ENCODE assay signal across 14 cellular contexts in the genomic region with DNA sequence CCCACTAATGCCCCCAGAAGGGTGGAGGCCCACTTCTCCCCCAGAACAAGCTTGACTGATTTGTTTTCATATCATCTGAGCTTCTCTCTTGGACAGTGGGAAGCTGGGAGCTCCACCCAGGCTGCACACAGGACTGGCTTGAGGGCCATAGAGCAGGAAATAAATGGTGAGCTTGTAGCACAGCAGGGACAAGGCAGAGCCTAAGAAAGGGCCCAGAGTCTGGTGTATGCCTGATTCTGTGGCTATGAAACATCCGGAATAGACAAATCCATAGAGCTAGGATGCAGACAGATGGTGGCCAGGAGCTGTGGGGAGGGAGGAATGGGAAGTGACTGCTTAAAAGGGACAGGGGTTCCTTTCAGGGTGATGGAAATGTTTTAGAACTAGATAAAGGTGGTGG.
A peak's percentile ranks its signal among the peaks of the same experiment; 100 is the strongest.
DNase-seq lines count a peak whose midpoint lies in the region; ATAC-seq and TF ChIP-seq lines count a peak whose summit lies in the region.
"Had no signal": no experiment of that assay in that cellular context is flagged by ENCODE, and none has a peak within 500 bp of the region (broad histone marks: within the 10 kb centered on the region; RNA-seq: fewer than 3 reads in every experiment).

No MANE protein-coding gene starts in this region.

- no peaks in the 10 kb centered on the region for H3K27me3 ChIP-seq in Peyer's patch
- no peaks in the 10 kb centered on the region for H3K27me3 ChIP-seq in right atrium auricular region
- no peaks in the 10 kb centered on the region for H3K27me3 ChIP-seq in transverse colon
- no peaks in the 10 kb centered on the region for H3K27me3 ChIP-seq in CD8-positive, alpha-beta memory T cell (ENCODE audit: insufficient read depth, low read length, poor library complexity, severe bottlenecking)

- DNase-seq in NCI-H748 (lab: John Stamatoyannopoulos, UW; ENCODE audit: unreplicated experiment) (peak; percentile 21), NCI-H748 treated with DMSO at 0.1 percent for 48 hours (lab: John Stamatoyannopoulos, UW) (no peak), Peyer's patch (no peak), right atrium auricular region (ENCODE audit: low spot score) (no peak), transverse colon (no peak)
- no peak for DNase-seq in activated naive CD4-positive, alpha-beta T cell treated with anti-CD3 and anti-CD28 coated beads for 36 hours
- DNase-seq in CD8-positive, alpha-beta memory T cell, result no peak
- DNase-seq: activated CD8-positive, alpha-beta memory T cell treated with anti-CD3 and anti-CD28 coated beads, Interleukin-2, amount 10 ng/mL, durations not matched to agents 7 days and 5 days; foreskin melanocyte; NCI-H526 treated with DMSO at 0.1 percent for 48 hours; nephron progenitor cell had no signal

- 67% methylated on average over 1 of the region's 1 CpG; no CpG with 5 or more reads in 1 of the 2 donors for WGBS in transverse colon (ENCODE audit: low coverage in 1 of 2), 2 donors

- ATAC-seq in HG02678 (IDR thresholded peaks at IDR 0.05; ENCODE audit: unreplicated experiment), result no peak
- ATAC-seq: activated CD8-positive, alpha-beta memory T cell treated with anti-CD3 and anti-CD28 coated beads, Interleukin-2, amount 10 ng/mL, durations not matched to agents 7 days and 5 days; activated naive CD4-positive, alpha-beta T cell treated with anti-CD3 and anti-CD28 coated beads, Interleukin-2, amount 50 U/mL, for 72 hours; GM12878 had no signal

- CTCF ChIA-PET in activated naive CD4-positive, alpha-beta T cell treated with anti-CD3 and anti-CD28 coated beads for 36 hours (lab: Charles Lee), result interaction anchor here (0.9 to 2.8 kb wide), 4 partner anchors 10 to 14 kb away, joined by 3 to 5 read pairs (median 3); no protein-coding TSS in a partner anchor
- CTCF ChIA-PET in CD8-positive, alpha-beta memory T cell (lab: Charles Lee), result interaction anchor here (1.9 kb wide), 1 partner anchor 15 kb away, joined by 8 read pairs; no protein-coding TSS in a partner anchor

- TF ChIP-seq CTCF in Peyer's patch (IDR thresholded peaks at IDR 0.05) (no peak), right atrium auricular region (IDR thresholded peaks at IDR 0.05) (no peak), transverse colon (IDR thresholded peaks at IDR 0.05) (no peak)

- H3K36me3 Mint-ChIP-seq in activated naive CD4-positive, alpha-beta T cell treated with anti-CD3 and anti-CD28 coated beads for 36 hours (ENCODE audit: low read depth), result peaks cover 2% of the 10 kb centered on the region
- H3K36me3 Mint-ChIP-seq in CD8-positive, alpha-beta memory T cell, result peaks cover 3 to 5% (median 4%) of the 10 kb centered on the region in 3 donors
- H3K36me3 Mint-ChIP-seq: activated CD8-positive, alpha-beta memory T cell treated with anti-CD3 and anti-CD28 coated beads, Interleukin-2, amount 10 ng/mL, durations not matched to agents 7 days and 5 days; activated naive CD4-positive, alpha-beta T cell treated with anti-CD3 and anti-CD28 coated beads, Interleukin-2, amount 50 U/mL, for 72 hours had no signal

- H3K4me1 ChIP-seq in Peyer's patch (peaks cover 5 to 52% (median 14%) of the 10 kb centered on the region in 4 donors), right atrium auricular region (peaks cover 0 to 78% of the 10 kb centered on the region in 2 donors), transverse colon (peaks cover 31 to 67% (median 37%) of the 10 kb centered on the region in 4 donors)
- peaks cover 5% of the 10 kb centered on the region for H3K4me1 ChIP-seq in CD8-positive, alpha-beta memory T cell (ENCODE audit: insufficient read depth, low read length)

- no peak for TF ChIP-seq EP300 in transverse colon (IDR thresholded peaks at IDR 0.05; ENCODE audit: low read depth)

- no peaks in the 10 kb centered on the region for H3K9me3 ChIP-seq in Peyer's patch
- no peaks in the 10 kb centered on the region for H3K9me3 ChIP-seq in right atrium auricular region
- H3K9me3 ChIP-seq in transverse colon, result no peaks in the 10 kb centered on the region
- no peaks in the 10 kb centered on the region for H3K9me3 ChIP-seq in CD8-positive, alpha-beta memory T cell (ENCODE audit: low read length)

- TF ChIP-seq POLR2A in Peyer's patch (IDR thresholded peaks at IDR 0.05) (no peak), transverse colon (IDR thresholded peaks at IDR 0.05) (no peak)

- H3K27me3 Mint-ChIP-seq in activated naive CD4-positive, alpha-beta T cell treated with anti-CD3 and anti-CD28 coated beads for 36 hours (ENCODE audit: low read depth), result no peaks in the 10 kb centered on the region
- H3K27me3 Mint-ChIP-seq in CD8-positive, alpha-beta memory T cell, result no peaks in the 10 kb centered on the region
- H3K27me3 Mint-ChIP-seq: activated CD8-positive, alpha-beta memory T cell treated with anti-CD3 and anti-CD28 coated beads, Interleukin-2, amount 10 ng/mL, durations not matched to agents 7 days and 5 days had no signal

- intact Hi-C loops in transverse colon (cut with DNase I; ENCODE audit: low total_unique reads), result no loop called here
- intact Hi-C loops in activated naive CD4-positive, alpha-beta T cell treated with anti-CD3 and anti-CD28 coated beads for 36 hours (cut with micrococcal nuclease), result no loop called here

- H3K4me3 ChIP-seq in Peyer's patch (no peak overlapping the region), right atrium auricular region (no peak overlapping the region), transverse colon (no peak overlapping the region)
- H3K4me3 ChIP-seq in CD8-positive, alpha-beta memory T cell (ENCODE audit: low read length), result no peak overlapping the region
- H3K4me3 ChIP-seq: GM12878 had no signal

- in situ Hi-C loops in transverse colon (cut with MboI; ENCODE audit: low pct_ligation_motif_present in 1 of 4, low pct_unique_long_range_greater_than_20kb in 1 of 4, low sequenced_read_pairs in 3 of 4), result no loop called here

- POLR2A ChIA-PET in CD8-positive, alpha-beta memory T cell (lab: Charles Lee), result no interaction called here

- H3K4me1 Mint-ChIP-seq in activated naive CD4-positive, alpha-beta T cell treated with anti-CD3 and anti-CD28 coated beads for 36 hours (ENCODE audit: low read depth), result peaks cover 19% of the 10 kb centered on the region
- peaks cover 0 to 13% (median 3%) of the 10 kb centered on the region in 3 donors for H3K4me1 Mint-ChIP-seq in CD8-positive, alpha-beta memory T cell
- H3K4me1 Mint-ChIP-seq: activated CD8-positive, alpha-beta memory T cell treated with anti-CD3 and anti-CD28 coated beads, Interleukin-2, amount 10 ng/mL, durations not matched to agents 7 days and 5 days had no signal

- H3K4me3 Mint-ChIP-seq in activated naive CD4-positive, alpha-beta T cell treated with anti-CD3 and anti-CD28 coated beads for 36 hours, result no peak overlapping the region
- H3K4me3 Mint-ChIP-seq in CD8-positive, alpha-beta memory T cell, result no peak overlapping the region
- H3K4me3 Mint-ChIP-seq: activated CD8-positive, alpha-beta memory T cell treated with anti-CD3 and anti-CD28 coated beads, Interleukin-2, amount 10 ng/mL, durations not matched to agents 7 days and 5 days; nephron progenitor cell had no signal

- peak overlapping the region in 3 of 4 donors; percentile 46 to 72 (median 71) for H3K27ac ChIP-seq in Peyer's patch
- peak overlapping the region; percentile 81 to 85 for H3K27ac ChIP-seq in right atrium auricular region
- H3K27ac ChIP-seq in transverse colon, result peak overlapping the region; percentile 15 to 58 (median 50)
- no peak overlapping the region for H3K27ac ChIP-seq in CD8-positive, alpha-beta memory T cell (ENCODE audit: low read depth, low read length)

- no peaks in the 10 kb centered on the region for H3K9me3 Mint-ChIP-seq in activated naive CD4-positive, alpha-beta T cell treated with anti-CD3 and anti-CD28 coated beads for 36 hours
- no peaks in the 10 kb centered on the region for H3K9me3 Mint-ChIP-seq in CD8-positive, alpha-beta memory T cell
- H3K9me3 Mint-ChIP-seq: activated naive CD4-positive, alpha-beta T cell treated with anti-CD3 and anti-CD28 coated beads, Interleukin-2, amount 50 U/mL, for 72 hours; nephron progenitor cell had no signal

- H3K27ac Mint-ChIP-seq in activated naive CD4-positive, alpha-beta T cell treated with anti-CD3 and anti-CD28 coated beads for 36 hours, result no peak overlapping the region
- H3K27ac Mint-ChIP-seq in CD8-positive, alpha-beta memory T cell, result peak overlapping the region in 1 of 8 donors; percentile 62
- H3K27ac Mint-ChIP-seq: activated CD8-positive, alpha-beta memory T cell treated with anti-CD3 and anti-CD28 coated beads, Interleukin-2, amount 10 ng/mL, durations not matched to agents 7 days and 5 days had no signal

- H3K36me3 ChIP-seq in Peyer's patch (no peaks in the 10 kb centered on the region), right atrium auricular region (no peaks in the 10 kb centered on the region), transverse colon (no peaks in the 10 kb centered on the region)
- no peaks in the 10 kb centered on the region for H3K36me3 ChIP-seq in CD8-positive, alpha-beta memory T cell (ENCODE audit: insufficient read depth, low read length)
